Comparison of ENCODE assay signal across 1 cellular context in genomic region chr7:134197342-134197741, GRCh38.
TF ChIP-seq lines count a peak whose summit lies in the region.

No MANE protein-coding gene starts in this region.

TF ChIP-seq in GM23338, 12 proteins besides CTCF, POLR2A, EP300 and RAD21 (continued from another document):
- TF ChIP-seq, protein P1, sequence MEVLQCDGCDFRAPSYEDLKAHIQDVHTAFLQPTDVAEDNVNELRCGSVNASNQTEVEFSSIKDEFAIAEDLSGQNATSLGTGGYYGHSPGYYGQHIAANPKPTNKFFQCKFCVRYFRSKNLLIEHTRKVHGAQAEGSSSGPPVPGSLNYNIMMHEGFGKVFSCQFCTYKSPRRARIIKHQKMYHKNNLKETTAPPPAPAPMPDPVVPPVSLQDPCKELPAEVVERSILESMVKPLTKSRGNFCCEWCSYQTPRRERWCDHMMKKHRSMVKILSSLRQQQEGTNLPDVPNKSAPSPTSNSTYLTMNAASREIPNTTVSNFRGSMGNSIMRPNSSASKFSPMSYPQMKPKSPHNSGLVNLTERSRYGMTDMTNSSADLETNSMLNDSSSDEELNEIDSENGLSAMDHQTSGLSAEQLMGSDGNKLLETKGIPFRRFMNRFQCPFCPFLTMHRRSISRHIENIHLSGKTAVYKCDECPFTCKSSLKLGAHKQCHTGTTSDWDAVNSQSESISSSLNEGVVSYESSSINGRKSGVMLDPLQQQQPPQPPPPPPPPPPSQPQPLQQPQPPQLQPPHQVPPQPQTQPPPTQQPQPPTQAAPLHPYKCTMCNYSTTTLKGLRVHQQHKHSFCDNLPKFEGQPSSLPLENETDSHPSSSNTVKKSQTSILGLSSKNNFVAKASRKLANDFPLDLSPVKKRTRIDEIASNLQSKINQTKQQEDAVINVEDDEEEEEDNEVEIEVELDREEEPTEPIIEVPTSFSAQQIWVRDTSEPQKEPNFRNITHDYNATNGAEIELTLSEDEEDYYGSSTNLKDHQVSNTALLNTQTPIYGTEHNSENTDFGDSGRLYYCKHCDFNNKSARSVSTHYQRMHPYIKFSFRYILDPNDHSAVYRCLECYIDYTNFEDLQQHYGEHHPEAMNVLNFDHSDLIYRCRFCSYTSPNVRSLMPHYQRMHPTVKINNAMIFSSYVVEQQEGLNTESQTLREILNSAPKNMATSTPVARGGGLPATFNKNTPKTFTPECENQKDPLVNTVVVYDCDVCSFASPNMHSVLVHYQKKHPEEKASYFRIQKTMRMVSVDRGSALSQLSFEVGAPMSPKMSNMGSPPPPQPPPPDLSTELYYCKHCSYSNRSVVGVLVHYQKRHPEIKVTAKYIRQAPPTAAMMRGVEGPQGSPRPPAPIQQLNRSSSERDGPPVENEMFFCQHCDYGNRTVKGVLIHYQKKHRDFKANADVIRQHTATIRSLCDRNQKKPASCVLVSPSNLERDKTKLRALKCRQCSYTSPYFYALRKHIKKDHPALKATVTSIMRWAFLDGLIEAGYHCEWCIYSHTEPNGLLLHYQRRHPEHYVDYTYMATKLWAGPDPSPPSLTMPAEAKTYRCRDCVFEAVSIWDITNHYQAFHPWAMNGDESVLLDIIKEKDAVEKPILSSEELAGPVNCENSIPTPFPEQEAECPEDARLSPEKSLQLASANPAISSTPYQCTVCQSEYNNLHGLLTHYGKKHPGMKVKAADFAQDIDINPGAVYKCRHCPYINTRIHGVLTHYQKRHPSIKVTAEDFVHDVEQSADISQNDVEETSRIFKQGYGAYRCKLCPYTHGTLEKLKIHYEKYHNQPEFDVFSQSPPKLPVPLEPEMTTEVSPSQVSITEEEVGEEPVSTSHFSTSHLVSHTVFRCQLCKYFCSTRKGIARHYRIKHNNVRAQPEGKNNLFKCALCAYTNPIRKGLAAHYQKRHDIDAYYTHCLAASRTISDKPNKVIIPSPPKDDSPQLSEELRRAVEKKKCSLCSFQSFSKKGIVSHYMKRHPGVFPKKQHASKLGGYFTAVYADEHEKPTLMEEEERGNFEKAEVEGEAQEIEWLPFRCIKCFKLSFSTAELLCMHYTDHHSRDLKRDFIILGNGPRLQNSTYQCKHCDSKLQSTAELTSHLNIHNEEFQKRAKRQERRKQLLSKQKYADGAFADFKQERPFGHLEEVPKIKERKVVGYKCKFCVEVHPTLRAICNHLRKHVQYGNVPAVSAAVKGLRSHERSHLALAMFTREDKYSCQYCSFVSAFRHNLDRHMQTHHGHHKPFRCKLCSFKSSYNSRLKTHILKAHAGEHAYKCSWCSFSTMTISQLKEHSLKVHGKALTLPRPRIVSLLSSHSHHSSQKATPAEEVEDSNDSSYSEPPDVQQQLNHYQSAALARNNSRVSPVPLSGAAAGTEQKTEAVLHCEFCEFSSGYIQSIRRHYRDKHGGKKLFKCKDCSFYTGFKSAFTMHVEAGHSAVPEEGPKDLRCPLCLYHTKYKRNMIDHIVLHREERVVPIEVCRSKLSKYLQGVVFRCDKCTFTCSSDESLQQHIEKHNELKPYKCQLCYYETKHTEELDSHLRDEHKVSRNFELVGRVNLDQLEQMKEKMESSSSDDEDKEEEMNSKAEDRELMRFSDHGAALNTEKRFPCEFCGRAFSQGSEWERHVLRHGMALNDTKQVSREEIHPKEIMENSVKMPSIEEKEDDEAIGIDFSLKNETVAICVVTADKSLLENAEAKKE (CRISPR knock-in tag; IDR thresholded peaks at IDR 0.05) = no peak
- TF ChIP-seq JUNB (IDR thresholded peaks at IDR 0.05; ENCODE audit: unreplicated experiment) (no peak), NANOG (IDR thresholded peaks at IDR 0.05; ENCODE audit: borderline replicate concordance) (no peak), ZNF331 (CRISPR knock-in tag; IDR thresholded peaks at IDR 0.05; ENCODE audit: low read depth) (no peak), EZH2phosphoT487 (IDR thresholded peaks at IDR 0.05; ENCODE audit: unreplicated experiment) (no peak), EZH2 (IDR thresholded peaks at IDR 0.05; ENCODE audit: low read depth, unreplicated experiment) (no peak), ZNF114 (CRISPR knock-in tag; IDR thresholded peaks at IDR 0.05) (no peak), POLR2AphosphoS5 (IDR thresholded peaks at IDR 0.05; ENCODE audit: low read depth) (no peak)
- TF ChIP-seq, protein P2, sequence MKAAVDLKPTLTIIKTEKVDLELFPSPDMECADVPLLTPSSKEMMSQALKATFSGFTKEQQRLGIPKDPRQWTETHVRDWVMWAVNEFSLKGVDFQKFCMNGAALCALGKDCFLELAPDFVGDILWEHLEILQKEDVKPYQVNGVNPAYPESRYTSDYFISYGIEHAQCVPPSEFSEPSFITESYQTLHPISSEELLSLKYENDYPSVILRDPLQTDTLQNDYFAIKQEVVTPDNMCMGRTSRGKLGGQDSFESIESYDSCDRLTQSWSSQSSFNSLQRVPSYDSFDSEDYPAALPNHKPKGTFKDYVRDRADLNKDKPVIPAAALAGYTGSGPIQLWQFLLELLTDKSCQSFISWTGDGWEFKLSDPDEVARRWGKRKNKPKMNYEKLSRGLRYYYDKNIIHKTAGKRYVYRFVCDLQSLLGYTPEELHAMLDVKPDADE (IDR thresholded peaks at IDR 0.05) = no peak
